In the genomic region with DNA sequence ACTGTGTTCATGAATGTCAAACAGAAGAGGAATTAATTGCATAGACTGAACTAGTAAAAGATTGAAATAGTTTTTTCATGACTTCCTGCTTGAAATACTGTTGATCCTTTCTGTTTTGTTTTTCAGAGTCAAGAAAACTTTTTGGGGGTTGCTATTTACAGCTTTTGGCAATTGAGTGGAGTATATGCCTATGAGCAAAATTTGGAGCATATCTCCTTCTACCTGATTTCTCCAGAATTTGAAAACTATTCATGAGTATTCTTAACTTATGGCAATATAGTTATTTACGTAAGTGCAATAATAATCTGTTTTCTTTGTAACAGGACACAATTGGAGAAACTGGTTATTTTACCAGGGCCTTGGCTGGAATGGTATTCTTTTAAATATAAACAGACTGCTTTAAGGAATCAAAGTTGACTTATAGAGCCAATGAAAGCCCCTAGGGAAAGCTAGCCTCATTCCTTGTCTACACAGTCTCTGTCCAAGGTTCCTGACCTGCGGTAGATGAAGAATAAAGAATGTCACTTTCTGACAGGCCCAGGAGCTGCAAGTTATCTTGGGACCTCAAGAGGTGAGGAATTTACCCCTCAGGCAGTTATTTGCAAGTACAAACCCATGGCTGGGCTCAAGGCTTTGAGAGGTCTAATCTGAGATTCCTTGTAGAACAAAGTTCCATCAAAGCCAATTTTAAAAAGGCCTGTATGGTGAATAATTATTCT, we compare ENCODE assay signal across 18 cellular contexts.
DNase-seq lines count a peak whose midpoint lies in the region; ATAC-seq, FAIRE-seq and TF ChIP-seq lines count a peak whose summit lies in the region.
"Had no signal": no experiment of that assay in that cellular context is flagged by ENCODE, and none has a peak within 500 bp of the region (broad histone marks: within the 10 kb centered on the region; RNA-seq: fewer than 3 reads in every experiment).

No MANE protein-coding gene starts in this region.

- DNase-seq in ELF-1 (ENCODE audit: low read depth, low spot score) (peak; percentile 57), MM.1S (no peak), K562 (ENCODE audit: extremely low read depth in 1 of 4, low spot score in 3 of 4) (no peak), trophoblast cell (peak; percentile 12 to 46), NCI-H526 (lab: John Stamatoyannopoulos, UW) (no peak), NCI-H345 (lab: John Stamatoyannopoulos, UW) (no peak)
- no peak for DNase-seq in activated CD4-positive, alpha-beta T cell treated with anti-CD3 and anti-CD28 coated beads for 48 hours
- DNase-seq: BE2C; C1 segment of cervical spinal cord; CD4-positive, CD25-positive, alpha-beta regulatory T cell; CD8-positive, alpha-beta memory T cell; COR-L47; GDM1 had no signal

- BruUV-seq in K562 (replicated peaks; lab: Mats Ljungman, UMichigan): no TSS peak

- H3F3A ChIP-seq in MM.1S (ENCODE audit: insufficient read depth, low read length): no peaks in the 10 kb centered on the region

- no peak overlapping the region for H4K12ac ChIP-seq in trophoblast cell (ENCODE audit: low read depth, low read length)

- H3K9ac ChIP-seq in MM.1S (ENCODE audit: low read length) (no peak overlapping the region), K562 (ENCODE audit: insufficient read depth in 1 of 2, low read depth in 2 of 2, low read length in 2 of 2) (no peak overlapping the region), trophoblast cell (ENCODE audit: low read length) (no peak overlapping the region)

- H3K27ac ChIP-seq in MM.1S (ENCODE audit: low read length): peak overlapping the region; percentile 22; the same call in 1 of the 2 replicates
- no peak overlapping the region for H3K27ac ChIP-seq in K562 (ENCODE audit: extremely low read depth, low read depth, low read length)
- no peak overlapping the region for H3K27ac ChIP-seq in trophoblast cell (ENCODE audit: low read depth, low read length)

- 83% methylated on average over 2 of the region's 2 CpGs for WGBS in K562 (ENCODE audit: insufficient coverage, low coverage, missing lambda C conversion rate)
- no CpG with 5 or more reads among the region's 2 CpGs for WGBS in trophoblast cell (ENCODE audit: extremely low coverage, insufficient coverage, insufficient read length)

- H3K79me1 ChIP-seq in trophoblast cell (ENCODE audit: low read length): no peaks in the 10 kb centered on the region

- no peak overlapping the region for H3K14ac ChIP-seq in trophoblast cell (ENCODE audit: low read length)

- TF ChIP-seq RAD21 in K562 (CRISPR knock-in tag; conservative IDR thresholded peaks at IDR 0.05 in 1 of 2, IDR thresholded peaks at IDR 0.05 in 1 of 2): no peak

- H2BK5ac ChIP-seq in trophoblast cell (ENCODE audit: low read depth, low read length, poor library complexity): no peak overlapping the region

- H2AFZ ChIP-seq in MM.1S (ENCODE audit: low read length) (peak overlapping the region; percentile 71), K562 (ENCODE audit: low read depth, low read length) (no peak overlapping the region), trophoblast cell (ENCODE audit: insufficient read depth, low read length, poor library complexity) (no peak overlapping the region)
- H2AFZ ChIP-seq: GM23338 had no signal

- no peak overlapping the region for H2BK12ac ChIP-seq in trophoblast cell (ENCODE audit: low read length)

- no peak overlapping the region for H4K91ac ChIP-seq in trophoblast cell (ENCODE audit: low read depth, low read length)

- H3K9me2 ChIP-seq in MM.1S (replicated peaks; ENCODE audit: insufficient read depth, low read length): no peaks in the 10 kb centered on the region

- in situ Hi-C loops in K562 (cut with MboI): no loop called here

- CTCF ChIA-PET in K562 (lab: Yijun Ruan, JAX; ENCODE audit: low intra/inter-chr PET ratio): no interaction called here

- no peaks in the 10 kb centered on the region for H3K79me2 ChIP-seq in MM.1S (ENCODE audit: low read length)
- H3K79me2 ChIP-seq in K562 (ENCODE audit: control insufficient read depth, insufficient read depth, low read length): peaks cover 7% of the 10 kb centered on the region
- no peaks in the 10 kb centered on the region for H3K79me2 ChIP-seq in trophoblast cell (ENCODE audit: control insufficient read depth, insufficient read depth, low read length, poor library complexity)

- H2BK120ac ChIP-seq in trophoblast cell (ENCODE audit: insufficient read depth, low read length, poor library complexity): no peak overlapping the region

- H3K9me1 ChIP-seq in K562 (ENCODE audit: control insufficient read depth, insufficient read depth, low read length): no peaks in the 10 kb centered on the region

- peak overlapping the region; percentile 36; the same call in 1 of the 2 replicates for H3K4me2 ChIP-seq in MM.1S (ENCODE audit: low read depth, low read length)
- H3K4me2 ChIP-seq in K562 (ENCODE audit: insufficient read depth, low read length): no peak overlapping the region
- H3K4me2 ChIP-seq in trophoblast cell (ENCODE audit: low read length): no peak overlapping the region
- H3K4me2 ChIP-seq: GM23338 had no signal

- FAIRE-seq in K562 (lab: Jason Lieb, UNC): no peak
- FAIRE-seq: D721Med, GM12892, GM18507, HepG2 had no signal

- H4K20me1 ChIP-seq in MM.1S (ENCODE audit: insufficient read depth, low read length) (no peaks in the 10 kb centered on the region), K562 (replicated peaks; ENCODE audit: control insufficient read depth, insufficient read depth, low read length) (no peaks in the 10 kb centered on the region)

- no peak overlapping the region for H3K4ac ChIP-seq in trophoblast cell (ENCODE audit: low read depth, low read length)

- no peak for ATAC-seq in K562
- ATAC-seq: GM23338, HepG2 had no signal

- no peaks in the 10 kb centered on the region for H3K9me3 ChIP-seq in MM.1S (replicated peaks; ENCODE audit: insufficient read depth, low read length)
- H3K9me3 ChIP-seq in K562 (replicated peaks; ENCODE audit: control insufficient read depth, insufficient read depth, low read depth, low read length): peaks cover 11% of the 10 kb centered on the region
- peaks cover under 1% of the 10 kb centered on the region for H3K9me3 ChIP-seq in trophoblast cell (ENCODE audit: insufficient read depth, low read depth, low read length)
- H3K9me3 ChIP-seq: BE2C had no signal

- TF ChIP-seq POLR2A in K562 (conservative IDR thresholded peaks at IDR 0.05): no peak

- TF ChIP-seq CTCF in MM.1S (IDR thresholded peaks at IDR 0.05; ENCODE audit: low read length) (no peak), K562 (IDR thresholded peaks at IDR 0.05 in 2 of 3, conservative IDR thresholded peaks at IDR 0.05 in 1 of 3; ENCODE audit: insufficient read depth in 2 of 3, low read depth in 1 of 3, low read length in 3 of 3) (no peak)

- POLR2A ChIA-PET in K562 (lab: Yijun Ruan, JAX): interaction anchor here (1.1 to 1.8 kb wide), 3 partner anchors 8 to 18 kb away, joined by 3 to 5 read pairs (median 5); no protein-coding TSS in a partner anchor

- H2AK5ac ChIP-seq in trophoblast cell (ENCODE audit: low read length): no peak overlapping the region

- no peak overlapping the region for H4K8ac ChIP-seq in trophoblast cell (ENCODE audit: low read depth, low read length)

- H3K18ac ChIP-seq in trophoblast cell (ENCODE audit: low read length): no peak overlapping the region

- TF ChIP-seq EP300 in K562 (IDR thresholded peaks at IDR 0.05; ENCODE audit: low read length): no peak

- no peaks in the 10 kb centered on the region for H3K27me3 ChIP-seq in MM.1S (replicated peaks; ENCODE audit: insufficient read depth, low read length)
- H3K27me3 ChIP-seq in K562 (ENCODE audit: control insufficient read depth in 2 of 2, insufficient read depth in 2 of 2, low read length in 2 of 2): no peaks in the 10 kb centered on the region
- no peaks in the 10 kb centered on the region for H3K27me3 ChIP-seq in trophoblast cell (ENCODE audit: insufficient read depth, low read length)
- H3K27me3 ChIP-seq: BE2C had no signal

- H3K23ac ChIP-seq in trophoblast cell (ENCODE audit: low read length): no peak overlapping the region

- H3K4me1 ChIP-seq in MM.1S (ENCODE audit: low read length) (peaks cover 25% of the 10 kb centered on the region), K562 (replicated peaks in 1 of 2; ENCODE audit: control insufficient read depth in 2 of 2, insufficient read depth in 2 of 2, low read length in 2 of 2) (peaks cover 8 to 17% of the 10 kb centered on the region in 2 experiments; a peak in 4 of 5 replicates), trophoblast cell (ENCODE audit: control insufficient read depth in 1 of 2, insufficient read depth in 2 of 2, low read length in 2 of 2) (peaks cover 2 to 5% of the 10 kb centered on the region in 2 experiments)
- H3K4me1 ChIP-seq: BE2C had no signal

- H3K4me3 ChIP-seq in MM.1S (ENCODE audit: low read length) (no peak overlapping the region), K562 (no peak overlapping the region), trophoblast cell (ENCODE audit: low read depth, low read length) (no peak overlapping the region)
- H3K4me3 ChIP-seq: GM23338 had no signal

- H3K36me3 ChIP-seq in MM.1S (replicated peaks; ENCODE audit: insufficient read depth, low read length) (no peaks in the 10 kb centered on the region), K562 (ENCODE audit: control insufficient read depth, insufficient read depth, low read length) (no peaks in the 10 kb centered on the region), trophoblast cell (ENCODE audit: control insufficient read depth in 1 of 2, insufficient read depth in 2 of 2, low read length in 2 of 2) (no peaks in the 10 kb centered on the region)
- H3K36me3 ChIP-seq: BE2C had no signal

- intact Hi-C loops in K562 (cut with micrococcal nuclease): no loop called here

TF ChIP-seq in K562, 482 proteins besides CTCF, POLR2A, EP300 and RAD21 (continues in another document):
- TF ChIP-seq, protein P1, sequence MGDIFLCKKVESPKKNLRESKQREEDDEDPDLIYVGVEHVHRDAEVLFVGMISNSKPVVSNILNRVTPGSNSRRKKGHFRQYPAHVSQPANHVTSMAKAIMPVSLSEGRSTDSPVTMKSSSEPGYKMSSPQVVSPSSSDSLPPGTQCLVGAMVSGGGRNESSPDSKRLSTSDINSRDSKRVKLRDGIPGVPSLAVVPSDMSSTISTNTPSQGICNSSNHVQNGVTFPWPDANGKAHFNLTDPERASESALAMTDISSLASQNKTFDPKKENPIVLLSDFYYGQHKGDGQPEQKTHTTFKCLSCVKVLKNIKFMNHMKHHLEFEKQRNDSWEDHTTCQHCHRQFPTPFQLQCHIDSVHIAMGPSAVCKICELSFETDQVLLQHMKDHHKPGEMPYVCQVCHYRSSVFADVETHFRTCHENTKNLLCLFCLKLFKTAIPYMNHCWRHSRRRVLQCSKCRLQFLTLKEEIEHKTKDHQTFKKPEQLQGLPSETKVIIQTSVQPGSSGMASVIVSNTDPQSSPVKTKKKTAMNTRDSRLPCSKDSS (IDR thresholded peaks at IDR 0.05; ENCODE audit: low read depth, partially characterized antibody): peak; percentile 33
- no peak for TF ChIP-seq ZNF699 (CRISPR knock-in tag; IDR thresholded peaks at IDR 0.05; ENCODE audit: insufficient replicate concordance)
- TF ChIP-seq, protein P2, sequence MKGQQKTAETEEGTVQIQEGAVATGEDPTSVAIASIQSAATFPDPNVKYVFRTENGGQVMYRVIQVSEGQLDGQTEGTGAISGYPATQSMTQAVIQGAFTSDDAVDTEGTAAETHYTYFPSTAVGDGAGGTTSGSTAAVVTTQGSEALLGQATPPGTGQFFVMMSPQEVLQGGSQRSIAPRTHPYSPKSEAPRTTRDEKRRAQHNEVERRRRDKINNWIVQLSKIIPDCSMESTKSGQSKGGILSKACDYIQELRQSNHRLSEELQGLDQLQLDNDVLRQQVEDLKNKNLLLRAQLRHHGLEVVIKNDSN (CRISPR knock-in tag; IDR thresholded peaks at IDR 0.05): no peak

Comparison
In these comparisons a context has a peak if more than half of its experiments do, and no peak if none do; other contexts are left out.
1. DNase-seq: peak in ELF-1 (single experiment) and trophoblast cell (2 of 2); none in MM.1S (single experiment), K562 (0 of 4), NCI-H526 (0 of 2), NCI-H345 (single experiment) and activated CD4-positive, alpha-beta T cell treated with anti-CD3 and anti-CD28 coated beads for 48 hours (single experiment).